In the genomic region with DNA sequence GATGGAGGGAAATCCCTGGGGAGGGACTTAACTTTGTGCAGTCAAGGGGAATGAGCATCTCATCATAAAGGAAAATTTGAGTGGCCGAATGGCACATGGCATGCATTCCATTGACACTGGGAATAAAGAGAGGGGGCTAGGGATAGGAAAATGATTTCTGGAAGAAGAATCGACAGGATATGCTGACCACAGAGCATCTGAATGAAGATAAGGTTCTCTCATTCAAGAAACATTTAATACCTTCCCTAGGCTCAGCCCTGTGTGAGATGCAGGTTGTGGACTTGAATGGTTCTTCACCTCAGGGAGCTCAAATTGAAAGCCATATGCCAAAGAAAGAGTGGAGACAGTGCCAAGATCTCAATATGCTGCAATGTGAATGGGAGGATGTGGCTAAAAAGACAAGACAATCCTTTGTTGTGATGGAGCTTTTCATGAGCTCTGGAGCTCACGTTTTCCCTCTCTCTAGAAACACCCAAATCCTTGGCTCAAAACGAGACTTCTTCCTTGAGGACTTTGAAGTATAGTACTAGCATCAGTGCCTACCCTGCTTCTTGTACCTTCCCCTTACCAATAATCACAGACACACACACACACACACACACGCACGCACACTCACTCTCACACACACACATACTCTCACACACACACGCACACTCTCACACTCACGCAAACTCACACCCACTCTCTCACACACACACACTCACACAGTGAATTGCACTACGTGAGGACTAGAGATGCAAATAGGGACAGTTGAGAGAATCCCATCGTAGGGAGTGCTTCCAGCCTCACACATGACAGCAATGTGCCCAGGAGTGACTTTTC, we compare ENCODE assay signal across 16 cellular contexts.
DNase-seq lines count a peak whose midpoint lies in the region; ATAC-seq, FAIRE-seq and TF ChIP-seq lines count a peak whose summit lies in the region.
"Had no signal": no experiment of that assay in that cellular context is flagged by ENCODE, and none has a peak within 500 bp of the region (broad histone marks: within the 10 kb centered on the region; RNA-seq: fewer than 3 reads in every experiment).

No MANE protein-coding gene starts in this region.

- H3K27me3 Mint-ChIP-seq in HFFc6 (ENCODE audit: insufficient read depth) = no peaks in the 10 kb centered on the region; the same call in 1 of the 2 replicates
- H3K27me3 Mint-ChIP-seq: B cell had no signal

- H3K4me1 ChIP-seq in DND-41 (ENCODE audit: insufficient read depth, low read length) (peaks cover 18% of the 10 kb centered on the region), K562 (replicated peaks in 1 of 2; ENCODE audit: control insufficient read depth in 2 of 2, insufficient read depth in 2 of 2, low read length in 2 of 2) (peaks cover 0 to 6% of the 10 kb centered on the region in 2 experiments; a peak in 4 of 5 replicates), lower lobe of right lung (peaks cover 5% of the 10 kb centered on the region)

- WGBS in K562 (ENCODE audit: insufficient coverage, low coverage, missing lambda C conversion rate) = 4% methylated on average over 4 of the region's 10 CpGs

- no peak for DNase-seq in DND-41
- no peak for DNase-seq in HFFc6
- no peak for DNase-seq in K562 (ENCODE audit: extremely low read depth in 1 of 4, low spot score in 3 of 4)
- DNase-seq in lower lobe of right lung = no peak
- no peak for DNase-seq in mucosa of gallbladder (ENCODE audit: low spot score)
- no peak for DNase-seq in T-helper 9 cell
- DNase-seq: DMS153 had no signal

- H3K4me3 ChIP-seq in DND-41 (ENCODE audit: low read depth in 1 of 2, low read length in 2 of 2) (no peak overlapping the region), K562 (no peak overlapping the region), lower lobe of right lung (no peak overlapping the region)
- H3K4me3 ChIP-seq: SJCRH30, stomach had no signal

- POLR2A ChIA-PET in K562 (lab: Yijun Ruan, JAX) = no interaction called here

- H3K9me3 ChIP-seq in DND-41 (ENCODE audit: insufficient read depth, low read length, severe bottlenecking) (peaks cover 2% of the 10 kb centered on the region), K562 (replicated peaks; ENCODE audit: control insufficient read depth, insufficient read depth, low read depth, low read length) (no peaks in the 10 kb centered on the region), lower lobe of right lung (no peaks in the 10 kb centered on the region)
- H3K9me3 ChIP-seq: SJCRH30 had no signal

- CTCF ChIA-PET in K562 (lab: Yijun Ruan, JAX; ENCODE audit: low intra/inter-chr PET ratio) = interaction anchor here (3.1 kb wide), 1 partner anchor 615 kb away, joined by 20 read pairs; no protein-coding TSS in a partner anchor

- TF ChIP-seq RAD21 in K562 (CRISPR knock-in tag; conservative IDR thresholded peaks at IDR 0.05 in 1 of 2, IDR thresholded peaks at IDR 0.05 in 1 of 2) = no peak

- in situ Hi-C loops in K562 (cut with MboI) = no loop called here

- H3K9me1 ChIP-seq in K562 (ENCODE audit: control insufficient read depth, insufficient read depth, low read length) = no peaks in the 10 kb centered on the region

- FAIRE-seq in K562 (lab: Jason Lieb, UNC) = no peak
- FAIRE-seq: H54 had no signal

- peaks cover 13% of the 10 kb centered on the region; the same call in 1 of the 2 replicates for H3K36me3 Mint-ChIP-seq in HFFc6 (ENCODE audit: low read depth)
- H3K36me3 Mint-ChIP-seq: IgD-negative memory B cell had no signal

- no peak for TF ChIP-seq EP300 in K562 (IDR thresholded peaks at IDR 0.05; ENCODE audit: low read length)

- intact Hi-C loops in K562 (cut with micrococcal nuclease) = loop anchor here (5.0 kb wide), 3 partner anchors 184 to 714 kb away; a partner anchor contains a TSS
- intact Hi-C loops in lower lobe of right lung (cut with DNase I) = loop anchor here (10.0 kb wide), 1 partner anchor 616 kb away; no protein-coding TSS in a partner anchor

- H3K27me3 ChIP-seq in DND-41 (ENCODE audit: insufficient read depth, low read length, poor library complexity) (no peaks in the 10 kb centered on the region), K562 (ENCODE audit: control insufficient read depth in 2 of 2, insufficient read depth in 2 of 2, low read length in 2 of 2) (no peaks in the 10 kb centered on the region), lower lobe of right lung (ENCODE audit: low read depth) (no peaks in the 10 kb centered on the region)
- H3K27me3 ChIP-seq: foreskin keratinocyte, SJCRH30, stomach had no signal

- H3K4me3 Mint-ChIP-seq in HFFc6 = no peak overlapping the region; the same call in 1 of the 2 replicates

- peak; percentile 6; the same call in 1 of the 3 replicates for ATAC-seq in DND-41 (ENCODE audit: insufficient read depth, low read depth)
- no peak; the same call in 2 of the 3 replicates for ATAC-seq in K562
- peak; percentile 2 to 3 for ATAC-seq in lower lobe of right lung
- no peak for ATAC-seq in HG03097 (IDR thresholded peaks at IDR 0.05; ENCODE audit: low FRiP score, unreplicated experiment)
- ATAC-seq in GM18870 (IDR thresholded peaks at IDR 0.05; ENCODE audit: unreplicated experiment) = no peak

- H3K9ac ChIP-seq in DND-41 (ENCODE audit: low read depth, low read length) (no peak overlapping the region), K562 (ENCODE audit: insufficient read depth in 1 of 2, low read depth in 2 of 2, low read length in 2 of 2) (no peak overlapping the region)
- H3K9ac ChIP-seq: parathyroid adenoma had no signal

- H3K27ac Mint-ChIP-seq in HFFc6 = peak overlapping the region; percentile 28
- H3K27ac Mint-ChIP-seq: B cell, IgD-negative memory B cell had no signal

- no peak overlapping the region for H2AFZ ChIP-seq in DND-41 (ENCODE audit: low read depth, low read length)
- no peak overlapping the region for H2AFZ ChIP-seq in K562 (ENCODE audit: low read depth, low read length)
- H2AFZ ChIP-seq: parathyroid adenoma had no signal

- BruUV-seq in K562 (replicated peaks; lab: Mats Ljungman, UMichigan) = no TSS peak

- no peak for TF ChIP-seq POLR2A in K562 (conservative IDR thresholded peaks at IDR 0.05)

- H3K4me2 ChIP-seq in DND-41 (ENCODE audit: insufficient read depth, low read length) (no peak overlapping the region), K562 (ENCODE audit: insufficient read depth, low read length) (no peak overlapping the region)

- TF ChIP-seq CTCF in DND-41 (IDR thresholded peaks at IDR 0.05; ENCODE audit: borderline replicate concordance, extremely low read depth, low read length, poor library complexity, severe bottlenecking) (no peak), HFFc6 (IDR thresholded peaks at IDR 0.05) (no peak), K562 (IDR thresholded peaks at IDR 0.05 in 2 of 3, conservative IDR thresholded peaks at IDR 0.05 in 1 of 3; ENCODE audit: insufficient read depth in 2 of 3, low read depth in 1 of 3, low read length in 3 of 3) (no peak), lower lobe of right lung (IDR thresholded peaks at IDR 0.05) (no peak)

- no peaks in the 10 kb centered on the region for H3K79me2 ChIP-seq in DND-41 (ENCODE audit: insufficient read depth, low read length)
- H3K79me2 ChIP-seq in K562 (ENCODE audit: control insufficient read depth, insufficient read depth, low read length) = no peaks in the 10 kb centered on the region
- H3K79me2 ChIP-seq: parathyroid adenoma had no signal

- H4K20me1 ChIP-seq in DND-41 (ENCODE audit: insufficient read depth, low read length) = no peaks in the 10 kb centered on the region
- no peaks in the 10 kb centered on the region for H4K20me1 ChIP-seq in K562 (replicated peaks; ENCODE audit: control insufficient read depth, insufficient read depth, low read length)

- H3K4me1 Mint-ChIP-seq in HFFc6 (ENCODE audit: low read depth) = peaks cover 56% of the 10 kb centered on the region

- H3K36me3 ChIP-seq in DND-41 (ENCODE audit: insufficient read depth, low read length) (no peaks in the 10 kb centered on the region), K562 (ENCODE audit: control insufficient read depth, insufficient read depth, low read length) (no peaks in the 10 kb centered on the region), lower lobe of right lung (no peaks in the 10 kb centered on the region)
- H3K36me3 ChIP-seq: SJCRH30, stomach had no signal

- H3K27ac ChIP-seq in DND-41 (ENCODE audit: low read length) = no peak overlapping the region
- no peak overlapping the region for H3K27ac ChIP-seq in K562 (ENCODE audit: extremely low read depth, low read depth, low read length)
- no peak overlapping the region for H3K27ac ChIP-seq in lower lobe of right lung
- H3K27ac ChIP-seq: foreskin keratinocyte, parathyroid adenoma, SJCRH30, stomach had no signal

- H3K9me3 Mint-ChIP-seq in HFFc6 = peaks cover 5% of the 10 kb centered on the region
- H3K9me3 Mint-ChIP-seq: IgD-negative memory B cell had no signal

TF ChIP-seq in K562, 482 proteins besides CTCF, POLR2A, EP300 and RAD21:
- TF ChIP-seq TEAD2 (tag; IDR thresholded peaks at IDR 0.05) = no peak
- no peak for TF ChIP-seq KAT2B (IDR thresholded peaks at IDR 0.05; ENCODE audit: low read depth, low read length)
- TF ChIP-seq, protein P1, sequence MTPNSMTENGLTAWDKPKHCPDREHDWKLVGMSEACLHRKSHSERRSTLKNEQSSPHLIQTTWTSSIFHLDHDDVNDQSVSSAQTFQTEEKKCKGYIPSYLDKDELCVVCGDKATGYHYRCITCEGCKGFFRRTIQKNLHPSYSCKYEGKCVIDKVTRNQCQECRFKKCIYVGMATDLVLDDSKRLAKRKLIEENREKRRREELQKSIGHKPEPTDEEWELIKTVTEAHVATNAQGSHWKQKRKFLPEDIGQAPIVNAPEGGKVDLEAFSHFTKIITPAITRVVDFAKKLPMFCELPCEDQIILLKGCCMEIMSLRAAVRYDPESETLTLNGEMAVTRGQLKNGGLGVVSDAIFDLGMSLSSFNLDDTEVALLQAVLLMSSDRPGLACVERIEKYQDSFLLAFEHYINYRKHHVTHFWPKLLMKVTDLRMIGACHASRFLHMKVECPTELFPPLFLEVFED (CRISPR knock-in tag; conservative IDR thresholded peaks at IDR 0.05) = 0 out of 2 replicates have a peak, but pooled peaks have one; percentile 9
- TF ChIP-seq KDM1A (IDR thresholded peaks at IDR 0.05) = peak; percentile 21 to 48; a peak in 1 of 4 replicates
- TF ChIP-seq ZBED1 (IDR thresholded peaks at IDR 0.05) = no peak

Comparison
In these comparisons a context has a peak if more than half of its experiments do, and no peak if none do; other contexts are left out.
1. ATAC-seq: peak in DND-41 (single experiment) and lower lobe of right lung (2 of 2); none in K562 (single experiment), HG03097 (single experiment) and GM18870 (single experiment).